ENCODE assay signal across 1 cellular context in the genomic region with DNA sequence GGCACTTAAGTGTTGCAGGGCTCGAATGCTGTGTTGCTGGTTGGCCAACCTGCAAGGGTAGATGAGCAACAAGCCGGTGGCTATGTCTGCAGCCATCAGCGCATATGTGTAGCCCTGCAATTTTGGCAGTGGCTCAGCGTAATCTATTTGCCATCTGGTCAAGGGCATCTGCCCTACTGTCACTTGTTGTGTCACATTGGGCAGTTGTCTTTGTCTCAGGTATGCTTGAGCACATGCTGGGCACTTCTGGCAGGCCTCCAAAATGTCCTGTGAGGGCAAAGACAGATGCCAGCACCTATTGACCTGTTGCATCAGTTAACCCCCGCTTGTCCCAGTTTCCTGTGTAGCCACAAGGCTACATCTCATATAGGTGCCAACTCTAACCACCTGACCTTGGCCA.
TF ChIP-seq lines count a peak whose summit lies in the region.

No MANE protein-coding gene starts in this region.

TF ChIP-seq in IMR-90, 13 proteins besides CTCF, POLR2A, EP300 and RAD21 (continued from another document):
- TF ChIP-seq, protein P1, sequence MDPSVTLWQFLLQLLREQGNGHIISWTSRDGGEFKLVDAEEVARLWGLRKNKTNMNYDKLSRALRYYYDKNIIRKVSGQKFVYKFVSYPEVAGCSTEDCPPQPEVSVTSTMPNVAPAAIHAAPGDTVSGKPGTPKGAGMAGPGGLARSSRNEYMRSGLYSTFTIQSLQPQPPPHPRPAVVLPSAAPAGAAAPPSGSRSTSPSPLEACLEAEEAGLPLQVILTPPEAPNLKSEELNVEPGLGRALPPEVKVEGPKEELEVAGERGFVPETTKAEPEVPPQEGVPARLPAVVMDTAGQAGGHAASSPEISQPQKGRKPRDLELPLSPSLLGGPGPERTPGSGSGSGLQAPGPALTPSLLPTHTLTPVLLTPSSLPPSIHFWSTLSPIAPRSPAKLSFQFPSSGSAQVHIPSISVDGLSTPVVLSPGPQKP (IDR thresholded peaks at IDR 0.05; ENCODE audit: borderline replicate concordance, low read depth, low read length) = no peak
- TF ChIP-seq NFE2L2 (IDR thresholded peaks at IDR 0.05; ENCODE audit: low read depth, low read length) = no peak
